23 cellular contexts compared by ENCODE assay signal in the genomic region with DNA sequence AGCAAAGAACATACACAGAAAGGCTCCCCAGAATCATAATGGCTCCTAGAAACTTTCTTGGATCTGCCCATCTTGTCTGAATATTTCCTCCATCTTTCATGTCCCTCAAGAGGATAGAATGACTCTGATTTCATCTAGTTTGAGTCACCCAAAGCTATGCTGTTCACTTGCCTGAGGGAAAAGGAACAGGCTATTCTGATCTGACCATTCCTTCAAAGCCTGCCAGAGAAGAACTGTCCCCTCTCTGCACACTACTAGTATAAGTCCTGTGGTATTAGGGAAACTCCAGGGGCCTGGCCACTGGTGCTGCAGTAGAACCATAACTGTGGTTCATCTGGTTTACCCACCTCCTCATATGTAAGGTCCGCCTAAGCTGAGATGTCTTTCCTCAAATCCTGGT. TPM values are rescaled to one million over a fixed set of nuclear protein-coding genes. Genes with fewer than 3 reads are reported as not detected.
DNase-seq lines count a peak whose midpoint lies in the region; ATAC-seq and TF ChIP-seq lines count a peak whose summit lies in the region.
"Had no signal": no experiment of that assay in that cellular context is flagged by ENCODE, and none has a peak within 500 bp of the region (broad histone marks: within the 10 kb centered on the region; RNA-seq: fewer than 3 reads in every experiment).

No MANE protein-coding gene starts in this region.

- no peak overlapping the region for H2BK12ac ChIP-seq in trophoblast cell (ENCODE audit: low read length)

- H3K9me3 Mint-ChIP-seq in naive thymus-derived CD4-positive, alpha-beta T cell = peaks cover 0 to 4% (median 0%) of the 10 kb centered on the region in 11 donors
- H3K9me3 Mint-ChIP-seq: CD4-positive, CD25-positive, alpha-beta regulatory T cell; H9 had no signal

- H3K23ac ChIP-seq in trophoblast cell (ENCODE audit: low read length) = no peak overlapping the region

- H3K18ac ChIP-seq in trophoblast cell (ENCODE audit: low read length) = no peak overlapping the region

- H3K27ac Mint-ChIP-seq in naive thymus-derived CD4-positive, alpha-beta T cell = no peak overlapping the region
- H3K27ac Mint-ChIP-seq: CD4-positive, CD25-positive, alpha-beta regulatory T cell; H9; IgD-negative memory B cell had no signal

- no peak overlapping the region for H2AK5ac ChIP-seq in trophoblast cell (ENCODE audit: low read length)

- no peaks in the 10 kb centered on the region for H3K36me3 Mint-ChIP-seq in naive thymus-derived CD4-positive, alpha-beta T cell
- H3K36me3 Mint-ChIP-seq: CD4-positive, CD25-positive, alpha-beta regulatory T cell had no signal

- 42 to 57% methylated on average over 1 of the region's 1 CpG for WGBS in GM23248 (ENCODE audit: low coverage in 1 of 2, low lambda C conversion rate in 2 of 2, missing lambda C conversion rate in 2 of 2), 2 experiments
- WGBS in trophoblast cell (ENCODE audit: extremely low coverage, insufficient coverage, insufficient read length) = no CpG with 5 or more reads among the region's 1 CpG

- no peaks in the 10 kb centered on the region for H3K4me1 Mint-ChIP-seq in naive thymus-derived CD4-positive, alpha-beta T cell
- H3K4me1 Mint-ChIP-seq: CD4-positive, CD25-positive, alpha-beta regulatory T cell; H9; IgD-negative memory B cell had no signal

- in situ Hi-C loops in GM23248 (cut with MboI) = no loop called here
- in situ Hi-C loops in GM13977 (cut with MboI; ENCODE audit: low pct_unique_long_range_greater_than_20kb, low sequenced_read_pairs, unreplicated experiment) = no loop called here

- CTCF ChIA-PET in naive thymus-derived CD4-positive, alpha-beta T cell (lab: Charles Lee) = no interaction called here

- H3K36me3 ChIP-seq in GM23248 (ENCODE audit: low read depth) (no peaks in the 10 kb centered on the region), RWPE2 (ENCODE audit: low read depth) (no peaks in the 10 kb centered on the region), trophoblast cell (ENCODE audit: control insufficient read depth in 1 of 2, insufficient read depth in 2 of 2, low read length in 2 of 2) (no peaks in the 10 kb centered on the region)
- H3K36me3 ChIP-seq in naive thymus-derived CD4-positive, alpha-beta T cell (ENCODE audit: control insufficient read depth in 2 of 3, insufficient read depth in 3 of 3, low read length in 3 of 3) = no peaks in the 10 kb centered on the region
- H3K36me3 ChIP-seq: BE2C had no signal

- no peaks in the 10 kb centered on the region for H3K9me2 ChIP-seq in GM23248 (ENCODE audit: insufficient read depth)

- TF ChIP-seq CTCF in RWPE2 (IDR thresholded peaks at IDR 0.05; ENCODE audit: poor library complexity, severe bottlenecking) (no peak), GM13977 (IDR thresholded peaks at IDR 0.05; ENCODE audit: extremely low read depth, insufficient read depth, missing control alignments) (no peak)

- no peak overlapping the region for H2BK5ac ChIP-seq in trophoblast cell (ENCODE audit: low read depth, low read length, poor library complexity)

- H4K8ac ChIP-seq in trophoblast cell (ENCODE audit: low read depth, low read length) = no peak overlapping the region

- H3K27me3 ChIP-seq in GM23248 (replicated peaks; ENCODE audit: insufficient read depth) (peaks cover 46% of the 10 kb centered on the region), RWPE2 (ENCODE audit: insufficient read depth, poor library complexity, severe bottlenecking) (peaks cover 17% of the 10 kb centered on the region), trophoblast cell (ENCODE audit: insufficient read depth, low read length) (no peaks in the 10 kb centered on the region)
- no peaks in the 10 kb centered on the region for H3K27me3 ChIP-seq in naive thymus-derived CD4-positive, alpha-beta T cell (ENCODE audit: control insufficient read depth in 2 of 2, insufficient read depth in 2 of 2, low read length in 2 of 2)

- peak; percentile 25; the same call in 1 of the 3 replicates for ATAC-seq in RWPE2 (ENCODE audit: low read depth)
- ATAC-seq in naive thymus-derived CD4-positive, alpha-beta T cell = no peak
- ATAC-seq: A549, HepG2 had no signal

- H2AFZ ChIP-seq in GM23248 = no peak overlapping the region
- H2AFZ ChIP-seq in trophoblast cell (ENCODE audit: insufficient read depth, low read length, poor library complexity) = no peak overlapping the region

- no peak overlapping the region for H4K91ac ChIP-seq in trophoblast cell (ENCODE audit: low read depth, low read length)

- no peaks in the 10 kb centered on the region for H3K79me1 ChIP-seq in trophoblast cell (ENCODE audit: low read length)

- no peaks in the 10 kb centered on the region for H3K79me2 ChIP-seq in GM23248 (ENCODE audit: insufficient read depth)
- H3K79me2 ChIP-seq in trophoblast cell (ENCODE audit: control insufficient read depth, insufficient read depth, low read length, poor library complexity) = no peaks in the 10 kb centered on the region

- intact Hi-C loops in naive thymus-derived CD4-positive, alpha-beta T cell (cut with micrococcal nuclease) = loop anchor here in 1 of 2 donors (1.0 kb wide), 1 partner anchor 7 kb away; no protein-coding TSS in a partner anchor

- H3F3A ChIP-seq in GM23248 (ENCODE audit: insufficient read depth) = no peaks in the 10 kb centered on the region

- no peak overlapping the region for H3K4me2 ChIP-seq in GM23248 (ENCODE audit: unreplicated experiment)
- no peak overlapping the region for H3K4me2 ChIP-seq in trophoblast cell (ENCODE audit: low read length)
- H3K4me2 ChIP-seq: A549 had no signal

- H3K4me3 ChIP-seq in GM23248 = no peak overlapping the region
- H3K4me3 ChIP-seq in RWPE2 (ENCODE audit: severe bottlenecking) = no peak overlapping the region
- no peak overlapping the region for H3K4me3 ChIP-seq in trophoblast cell (ENCODE audit: low read depth, low read length)
- no peak overlapping the region for H3K4me3 ChIP-seq in naive thymus-derived CD4-positive, alpha-beta T cell (ENCODE audit: low read length)
- H3K4me3 ChIP-seq: A549 had no signal

- POLR2A ChIA-PET in naive thymus-derived CD4-positive, alpha-beta T cell (lab: Charles Lee) = no interaction called here

- no peak overlapping the region for H3K9ac ChIP-seq in GM23248
- H3K9ac ChIP-seq in trophoblast cell (ENCODE audit: low read length) = no peak overlapping the region

- H3K27me3 Mint-ChIP-seq in naive thymus-derived CD4-positive, alpha-beta T cell = peaks cover 0 to 12% (median 5%) of the 10 kb centered on the region in 5 donors

- no peak overlapping the region for H3K4ac ChIP-seq in trophoblast cell (ENCODE audit: low read depth, low read length)

- H3K9me3 ChIP-seq in GM23248 (ENCODE audit: low read depth) (no peaks in the 10 kb centered on the region), RWPE2 (ENCODE audit: severe bottlenecking) (no peaks in the 10 kb centered on the region), trophoblast cell (ENCODE audit: insufficient read depth, low read depth, low read length) (no peaks in the 10 kb centered on the region)
- H3K9me3 ChIP-seq in naive thymus-derived CD4-positive, alpha-beta T cell (ENCODE audit: control insufficient read depth in 2 of 3, low read length in 3 of 3) = no peaks in the 10 kb centered on the region
- H3K9me3 ChIP-seq: A549, BE2C had no signal

- peak overlapping the region; percentile 30 for H4K12ac ChIP-seq in trophoblast cell (ENCODE audit: low read depth, low read length)

- H4K20me1 ChIP-seq in GM23248 (ENCODE audit: insufficient read depth) = no peaks in the 10 kb centered on the region

- DNase-seq in EH (ENCODE audit: low read depth) (peak; percentile 6), GM23248 (peak; percentile 17), RWPE2 (ENCODE audit: low spot score) (no peak), trophoblast cell (peak; percentile 54 to 69), kidney tubule cell (ENCODE audit: low spot score) (no peak), GM13977 (ENCODE audit: low spot score) (no peak)
- DNase-seq in naive thymus-derived CD4-positive, alpha-beta T cell = no peak
- DNase-seq: BE2C; C1 segment of cervical spinal cord; CD4-positive, CD25-positive, alpha-beta regulatory T cell; DMS153; DMS79; GDM1; H9; Karpas-422; KBM-7 had no signal

- no peak overlapping the region for H3K4me3 Mint-ChIP-seq in naive thymus-derived CD4-positive, alpha-beta T cell
- H3K4me3 Mint-ChIP-seq: CD4-positive, CD25-positive, alpha-beta regulatory T cell; H9; IgD-negative memory B cell had no signal

- H3K14ac ChIP-seq in trophoblast cell (ENCODE audit: low read length) = no peak overlapping the region

- H2BK120ac ChIP-seq in trophoblast cell (ENCODE audit: insufficient read depth, low read length, poor library complexity) = no peak overlapping the region

- no peaks in the 10 kb centered on the region for H3K4me1 ChIP-seq in GM23248 (ENCODE audit: insufficient read depth)
- no peaks in the 10 kb centered on the region for H3K4me1 ChIP-seq in RWPE2 (ENCODE audit: insufficient read depth, poor library complexity, severe bottlenecking)
- no peaks in the 10 kb centered on the region for H3K4me1 ChIP-seq in trophoblast cell (ENCODE audit: control insufficient read depth in 1 of 2, insufficient read depth in 2 of 2, low read length in 2 of 2)
- H3K4me1 ChIP-seq in naive thymus-derived CD4-positive, alpha-beta T cell (ENCODE audit: control insufficient read depth in 2 of 2, insufficient read depth in 2 of 2, low read length in 2 of 2) = no peaks in the 10 kb centered on the region
- H3K4me1 ChIP-seq: A549, BE2C had no signal

- H3K27ac ChIP-seq in GM23248 (no peak overlapping the region), RWPE2 (ENCODE audit: poor library complexity, severe bottlenecking) (no peak overlapping the region), trophoblast cell (ENCODE audit: low read depth, low read length) (no peak overlapping the region)
- H3K27ac ChIP-seq in naive thymus-derived CD4-positive, alpha-beta T cell (ENCODE audit: low read depth, low read length) = no peak overlapping the region
- H3K27ac ChIP-seq: 22Rv1, A549 had no signal

RNA-seq across cellular contexts. Expression of gene PATE1, which starts 2.4 kb away (rescaled TPM):
- not detected in 2 replicates for total RNA-seq in GM23248 (2014; rRNA removed; shearing (Covaris generic))
- not detected in 2 replicates for polyA plus RNA-seq in GM23248 (2016; fragmentation: Nextera tagmentation; extraction: Ambion mirVana)
- polyA plus RNA-seq in trophoblast cell (2013) = not detected in 2 replicates
- total RNA-seq in naive thymus-derived CD4-positive, alpha-beta T cell = not detected
- polyA plus RNA-seq in naive thymus-derived CD4-positive, alpha-beta T cell = not detected
- total RNA-seq: CD4-positive, CD25-positive, alpha-beta regulatory T cell; Daoy; H1; H9; HepG2 had no signal
- polyA plus RNA-seq: A549; AG04450; CD4-positive, CD25-positive, alpha-beta regulatory T cell; H1; HepG2; IgD-negative memory B cell had no signal

RNA-seq across cellular contexts. Expression of gene PATE2, which starts 34.9 kb away (rescaled TPM):
- not detected in 2 replicates for total RNA-seq in GM23248 (2014; rRNA removed; shearing (Covaris generic))
- not detected in 2 replicates for polyA plus RNA-seq in GM23248 (2016; fragmentation: Nextera tagmentation; extraction: Ambion mirVana)
- not detected in 2 replicates for polyA plus RNA-seq in trophoblast cell (2013)
- not detected for total RNA-seq in naive thymus-derived CD4-positive, alpha-beta T cell
- polyA plus RNA-seq in naive thymus-derived CD4-positive, alpha-beta T cell = not detected
- total RNA-seq: CD4-positive, CD25-positive, alpha-beta regulatory T cell; H1; HepG2 had no signal
- polyA plus RNA-seq: AG04450; CD4-positive, CD25-positive, alpha-beta regulatory T cell; HepG2; IgD-negative memory B cell had no signal

RNA-seq across cellular contexts. Expression of gene PATE3, which starts 44.2 kb away (rescaled TPM):
- total RNA-seq in GM23248 (2014; rRNA removed; shearing (Covaris generic)) = not detected in 2 replicates
- not detected in 2 replicates for polyA plus RNA-seq in GM23248 (2016; fragmentation: Nextera tagmentation; extraction: Ambion mirVana)
- not detected in 2 replicates for polyA plus RNA-seq in trophoblast cell (2013)
- not detected for total RNA-seq in naive thymus-derived CD4-positive, alpha-beta T cell
- polyA plus RNA-seq in naive thymus-derived CD4-positive, alpha-beta T cell = not detected
- total RNA-seq: CD4-positive, CD25-positive, alpha-beta regulatory T cell; Daoy; H1; H9; HepG2 had no signal
- polyA plus RNA-seq: A549; AG04450; CD4-positive, CD25-positive, alpha-beta regulatory T cell; H1; HepG2; IgD-negative memory B cell had no signal

Comparison
In these comparisons a context has a peak if more than half of its experiments do, and no peak if none do; other contexts are left out.
1. DNase-seq: peak in EH (single experiment), GM23248 (single experiment) and trophoblast cell (2 of 2); none in RWPE2 (single experiment), kidney tubule cell (single experiment), GM13977 (single experiment) and naive thymus-derived CD4-positive, alpha-beta T cell (0 of 9).